20 cellular contexts compared by ENCODE assay signal in the genomic region with DNA sequence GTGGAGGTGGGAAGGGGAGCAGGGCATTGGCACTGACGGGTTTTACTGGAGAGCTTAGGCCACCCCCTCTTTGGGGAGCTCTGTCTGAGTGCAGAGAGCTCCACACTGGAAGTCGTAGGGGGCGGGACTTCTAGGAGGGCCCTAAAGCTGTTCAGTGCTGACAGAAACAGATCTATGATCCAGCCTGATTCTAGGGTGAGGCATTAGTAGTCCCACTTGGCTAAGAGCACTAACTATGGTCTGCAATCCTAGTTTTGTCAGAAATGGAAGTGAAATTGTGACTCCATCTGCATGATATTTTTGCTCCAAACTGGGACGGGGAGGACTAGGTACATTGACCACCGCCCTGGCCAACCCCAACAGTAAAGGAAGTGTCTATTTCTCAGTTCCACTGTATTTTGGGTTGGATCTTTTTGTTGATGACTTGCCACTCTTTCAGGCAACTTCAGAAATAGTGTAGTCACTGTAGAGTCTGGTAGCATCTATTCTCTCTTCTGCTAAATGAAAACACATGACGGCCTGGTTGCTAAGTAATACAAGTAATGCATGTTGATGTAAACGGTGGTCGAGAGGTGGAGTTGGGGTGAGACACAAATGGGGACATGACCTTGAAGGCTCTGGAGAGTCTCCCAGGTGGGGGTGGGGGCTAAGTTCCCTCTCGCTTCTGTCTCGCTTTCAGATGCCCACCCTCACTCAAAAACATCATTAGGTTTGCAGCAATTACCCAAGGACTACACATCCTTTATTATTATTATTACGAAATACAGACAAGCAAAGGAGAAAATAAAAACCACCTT.
"Had no signal": no experiment of that assay in that cellular context is flagged by ENCODE, and none has a peak within 500 bp of the region (broad histone marks: within the 10 kb centered on the region; RNA-seq: fewer than 3 reads in every experiment).

No MANE protein-coding gene starts in this region.

- H3K4me3 ChIP-seq: adrenal gland, cardiac muscle cell, dorsolateral prefrontal cortex, gastrocnemius medialis, heart right ventricle, ovary, right lobe of liver, smooth muscle cell had no signal

- H3K27me3 ChIP-seq: adrenal gland, cardiac muscle cell, dorsolateral prefrontal cortex, gastrocnemius medialis, heart right ventricle, ovary, right lobe of liver had no signal

- H3K4me2 ChIP-seq: smooth muscle cell had no signal

- H3K36me3 ChIP-seq: adrenal gland, cardiac muscle cell, gastrocnemius medialis, heart right ventricle, ovary, right lobe of liver had no signal

- H3K9me3 Mint-ChIP-seq: activated naive CD4-positive, alpha-beta T cell treated with anti-CD3 and anti-CD28 coated beads, Interleukin-2, amount 50 U/mL, for 24 hours had no signal

- H3K27ac Mint-ChIP-seq: activated CD8-positive, alpha-beta T cell treated with anti-CD3 and anti-CD28 coated beads for 36 hours; activated naive CD4-positive, alpha-beta T cell treated with anti-CD3 and anti-CD28 coated beads, Interleukin-2, amount 50 U/mL, for 24 hours had no signal

- H3K4me1 Mint-ChIP-seq: activated naive CD4-positive, alpha-beta T cell treated with anti-CD3 and anti-CD28 coated beads, Interleukin-2, amount 50 U/mL, for 24 hours had no signal

- H3K36me3 Mint-ChIP-seq: activated naive CD4-positive, alpha-beta T cell treated with anti-CD3 and anti-CD28 coated beads, Interleukin-2, amount 50 U/mL, for 24 hours had no signal

- ATAC-seq: activated CD8-positive, alpha-beta T cell treated with anti-CD3 and anti-CD28 coated beads for 36 hours; activated T-cell treated with anti-CD3 and anti-CD28 coated beads, Interleukin-2, amount 50 U/mL, for 4 hours; gastrocnemius medialis; heart right ventricle; right lobe of liver had no signal

- H3K4me1 ChIP-seq: adrenal gland, gastrocnemius medialis, right lobe of liver had no signal

- H3K27me3 Mint-ChIP-seq: activated naive CD4-positive, alpha-beta T cell treated with anti-CD3 and anti-CD28 coated beads, Interleukin-2, amount 50 U/mL, for 24 hours had no signal

- H3K9me3 ChIP-seq: adrenal gland, gastrocnemius medialis, ovary, right lobe of liver had no signal

- H3K4me3 Mint-ChIP-seq: activated CD8-positive, alpha-beta T cell treated with anti-CD3 and anti-CD28 coated beads for 36 hours; activated naive CD4-positive, alpha-beta T cell treated with anti-CD3 and anti-CD28 coated beads, Interleukin-2, amount 50 U/mL, for 24 hours; activated T-cell treated with anti-CD3 and anti-CD28 coated beads, Interleukin-2, amount 50 U/mL, for 4 hours; neural crest cell had no signal

- DNase-seq: activated CD8-positive, alpha-beta T cell treated with anti-CD3 and anti-CD28 coated beads for 36 hours; activated effector memory CD4-positive, alpha-beta T cell treated with anti-CD3 and anti-CD28 coated beads, Interleukin-2, amount 50 U/mL, for 16 hours; activated T-cell treated with anti-CD3 and anti-CD28 coated beads, Interleukin-2, amount 50 U/mL, for 4 hours; adrenal gland; dorsolateral prefrontal cortex; gastrocnemius medialis; heart right ventricle; ovary; right lobe of liver; stimulated activated CD4-positive, alpha-beta T cell treated with anti-CD3 and anti-CD28 coated beads, Interleukin-4, amount 100 ng/mL, for 4 hours; stimulated activated CD8-positive, alpha-beta memory T cell treated with anti-CD3 and anti-CD28 coated beads, Interleukin-4, amount 100 ng/mL, for 48 hours; stimulated activated naive CD4-positive, alpha-beta T cell treated with Interleukin-2 at 50 U/mL for 16 hours; substantia nigra; T-helper 1 cell; T1000; trophoblast cell had no signal

- H3K27ac ChIP-seq: adrenal gland, cardiac muscle cell, dorsolateral prefrontal cortex, gastrocnemius medialis, heart right ventricle, ovary, right lobe of liver had no signal
